13 cellular contexts compared by ENCODE assay signal in the genomic region with DNA sequence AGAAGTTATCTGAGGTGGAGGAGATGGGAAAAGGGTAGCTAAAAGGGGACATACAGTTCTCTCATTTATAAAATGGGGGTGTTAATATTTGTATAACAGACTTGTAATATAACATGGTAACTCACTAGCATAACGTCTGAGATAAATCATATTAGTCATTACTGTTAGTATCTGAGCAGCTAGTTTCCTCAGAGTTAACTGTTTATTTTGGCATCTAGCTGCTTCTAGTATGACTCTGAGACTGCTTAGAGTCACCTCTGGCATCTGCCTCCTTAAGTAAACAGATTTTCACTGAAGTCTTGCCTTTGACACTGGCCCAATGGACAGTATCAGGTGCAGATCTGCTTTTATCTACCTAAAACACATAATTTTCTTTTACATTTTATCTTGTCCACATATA. TPM values are rescaled to one million over a fixed set of nuclear protein-coding genes. Genes with fewer than 3 reads are reported as not detected.
DNase-seq lines count a peak whose midpoint lies in the region; TF ChIP-seq lines count a peak whose summit lies in the region.
"Had no signal": no experiment of that assay in that cellular context is flagged by ENCODE, and none has a peak within 500 bp of the region (broad histone marks: within the 10 kb centered on the region; RNA-seq: fewer than 3 reads in every experiment).

No MANE protein-coding gene starts in this region.

- H3K4me3 ChIP-seq in dorsolateral prefrontal cortex: no peak overlapping the region
- H3K4me3 ChIP-seq: right atrium auricular region, testis had no signal

- intact Hi-C loops in dorsolateral prefrontal cortex (cut with DNase I): no loop called here

- peak; percentile 10 for DNase-seq in GM04504 (ENCODE audit: low read depth)
- DNase-seq in RPMI7951 (ENCODE audit: low read depth): peak; percentile 47
- DNase-seq in fibroblast of gingiva (ENCODE audit: low read depth): peak; percentile 31
- DNase-seq in renal cortical epithelial cell (ENCODE audit: low read depth): peak; percentile 67
- DNase-seq in T-helper 2 cell treated with Interferon-gamma antibody and Interleukin-4, amounts not matched to agents 5 μg/mL and 100 μg/mL, for 36 hours (ENCODE audit: low spot score): no peak
- DNase-seq in G401 (ENCODE audit: low spot score): no peak
- no peak for DNase-seq in cerebellar cortex (ENCODE audit: low spot score)
- no peak for DNase-seq in dorsolateral prefrontal cortex
- DNase-seq: activated naive CD8-positive, alpha-beta T cell treated with anti-CD3 and anti-CD28 coated beads for 36 hours; effector memory CD4-positive, alpha-beta T cell; RPMI8226; testis had no signal

- H3K27me3 ChIP-seq in dorsolateral prefrontal cortex: no peaks in the 10 kb centered on the region
- H3K27me3 ChIP-seq: right atrium auricular region, testis had no signal

- H3K9me3 Mint-ChIP-seq in T-helper 2 cell treated with Interferon-gamma antibody and Interleukin-4, amounts not matched to agents 5 μg/mL and 100 μg/mL, for 36 hours: peaks cover 15% of the 10 kb centered on the region

- TF ChIP-seq CTCF in dorsolateral prefrontal cortex (IDR thresholded peaks at IDR 0.05 in 54 of 56, conservative IDR thresholded peaks at IDR 0.05 in 2 of 56; ENCODE audit: low read depth in 1 of 56, partially characterized antibody in 56 of 56): no peak

- H3K4me1 Mint-ChIP-seq in T-helper 2 cell treated with Interferon-gamma antibody and Interleukin-4, amounts not matched to agents 5 μg/mL and 100 μg/mL, for 36 hours (ENCODE audit: low read depth): no peaks in the 10 kb centered on the region
- H3K4me1 Mint-ChIP-seq: activated naive CD8-positive, alpha-beta T cell treated with anti-CD3 and anti-CD28 coated beads for 36 hours had no signal

- in situ Hi-C loops in G401 (cut with HindIII; ENCODE audit: low sequenced_read_pairs): no loop called here

- H3K27ac ChIP-seq in dorsolateral prefrontal cortex: no peak overlapping the region
- H3K27ac ChIP-seq: right atrium auricular region, testis had no signal

- no peak overlapping the region for H3K4me3 Mint-ChIP-seq in T-helper 2 cell treated with Interferon-gamma antibody and Interleukin-4, amounts not matched to agents 5 μg/mL and 100 μg/mL, for 36 hours
- H3K4me3 Mint-ChIP-seq: activated naive CD8-positive, alpha-beta T cell treated with anti-CD3 and anti-CD28 coated beads for 36 hours had no signal

- peaks cover 46% of the 10 kb centered on the region for H3K36me3 Mint-ChIP-seq in T-helper 2 cell treated with Interferon-gamma antibody and Interleukin-4, amounts not matched to agents 5 μg/mL and 100 μg/mL, for 36 hours (ENCODE audit: low read depth)

- H3K27me3 Mint-ChIP-seq in T-helper 2 cell treated with Interferon-gamma antibody and Interleukin-4, amounts not matched to agents 5 μg/mL and 100 μg/mL, for 36 hours (ENCODE audit: low read depth): no peaks in the 10 kb centered on the region
- H3K27me3 Mint-ChIP-seq: activated naive CD8-positive, alpha-beta T cell treated with anti-CD3 and anti-CD28 coated beads for 36 hours had no signal

- no peak overlapping the region for H3K27ac Mint-ChIP-seq in T-helper 2 cell treated with Interferon-gamma antibody and Interleukin-4, amounts not matched to agents 5 μg/mL and 100 μg/mL, for 36 hours
- H3K27ac Mint-ChIP-seq: activated naive CD8-positive, alpha-beta T cell treated with anti-CD3 and anti-CD28 coated beads for 36 hours had no signal

RNA-seq across cellular contexts. Expression of a gene that starts 58.1 kb away (rescaled TPM):
- total RNA-seq in RPMI7951 (2014; rRNA removed; shearing (Covaris generic)): 43.4 and 52.1 TPM in 2 replicates
- 116 and 124 TPM in 2 replicates for total RNA-seq in renal cortical epithelial cell
- 71.4 and 95.1 TPM in 2 replicates for total RNA-seq in G401 (2014; rRNA removed; shearing (Covaris generic))
- total RNA-seq in dorsolateral prefrontal cortex: 100 to 1,000 TPM in 14 of 120 experiments, 10 to 100 TPM in 106; 49.4 to 120 (median 83.1) TPM

Comparison
In these comparisons a context has a peak if more than half of its experiments do, and no peak if none do; other contexts are left out.
1. DNase-seq: peak in GM04504 (single experiment), RPMI7951 (single experiment), fibroblast of gingiva (single experiment) and renal cortical epithelial cell (single experiment); none in T-helper 2 cell treated with Interferon-gamma antibody and Interleukin-4, amounts not matched to agents 5 μg/mL and 100 μg/mL, for 36 hours (single experiment), G401 (single experiment), cerebellar cortex (single experiment) and dorsolateral prefrontal cortex (0 of 10).